ENCODE assay signal across 11 cellular contexts in genomic region chr9:106717686-106718085, GRCh38.
DNase-seq lines count a peak whose midpoint lies in the region; TF ChIP-seq lines count a peak whose summit lies in the region.
"Had no signal": no experiment of that assay in that cellular context is flagged by ENCODE, and none has a peak within 500 bp of the region (broad histone marks: within the 10 kb centered on the region; RNA-seq: fewer than 3 reads in every experiment).

No MANE protein-coding gene starts in this region.

- no peak overlapping the region for H3K4me3 ChIP-seq in fibroblast of mammary gland (ENCODE audit: control insufficient read depth, low read depth, low read length)
- H3K4me3 ChIP-seq: prostate gland had no signal

- DNase-seq in ELR (ENCODE audit: low read depth): peak; percentile 71
- peak; percentile 76 for DNase-seq in RPMI7951 (ENCODE audit: low read depth)
- DNase-seq in fibroblast of mammary gland (ENCODE audit: low read depth): peak; percentile 72
- no peak for DNase-seq in osteocyte (ENCODE audit: extremely low spot score, unreplicated experiment)
- DNase-seq in stimulated activated CD4-positive, alpha-beta T cell treated with anti-CD3 and anti-CD28 coated beads, Interleukin-12 subunit alpha, Interleukin-12 subunit beta, amount 100 ng/mL, for 4 hours: no peak
- no peak for DNase-seq in CD14-positive monocyte (ENCODE audit: low spot score)
- no peak for DNase-seq in anterior cingulate cortex (lab: John Stamatoyannopoulos, UW)
- DNase-seq in HUDEP-2 (lab: John Stamatoyannopoulos, UW; ENCODE audit: unreplicated experiment in 76 of 76): no peak
- DNase-seq: NCI-H345 had no signal

- intact Hi-C loops in CD14-positive monocyte (cut with micrococcal nuclease): no loop called here

- H3K36me3 Mint-ChIP-seq in osteocyte (ENCODE audit: unreplicated experiment) (no peaks in the 10 kb centered on the region), CD14-positive monocyte (no peaks in the 10 kb centered on the region)
- H3K36me3 Mint-ChIP-seq: IgD-negative memory B cell had no signal

- H3K9me3 Mint-ChIP-seq in osteocyte (ENCODE audit: unreplicated experiment): no peaks in the 10 kb centered on the region
- peaks cover 0 to 2% (median 0%) of the 10 kb centered on the region in 7 donors for H3K9me3 Mint-ChIP-seq in CD14-positive monocyte
- H3K9me3 Mint-ChIP-seq: IgD-negative memory B cell had no signal

- H3K4me3 Mint-ChIP-seq in osteocyte (ENCODE audit: unreplicated experiment): no peak overlapping the region
- H3K4me3 Mint-ChIP-seq in CD14-positive monocyte: no peak overlapping the region
- H3K4me3 Mint-ChIP-seq: IgD-negative memory B cell had no signal

- TF ChIP-seq CTCF in fibroblast of mammary gland (conservative IDR thresholded peaks at IDR 0.05; ENCODE audit: control insufficient read depth, insufficient read depth, low read depth, low read length) (peak; percentile 12), osteocyte (IDR thresholded peaks at IDR 0.05) (peak; percentile 39), CD14-positive monocyte (IDR thresholded peaks at IDR 0.05) (no peak)

- H3K4me1 Mint-ChIP-seq in osteocyte (ENCODE audit: unreplicated experiment) (peaks cover 35% of the 10 kb centered on the region), CD14-positive monocyte (no peaks in the 10 kb centered on the region)
- H3K4me1 Mint-ChIP-seq: IgD-negative memory B cell had no signal

- H3K27ac Mint-ChIP-seq in osteocyte (ENCODE audit: unreplicated experiment) (peak overlapping the region; percentile 84), CD14-positive monocyte (no peak overlapping the region)
- H3K27ac Mint-ChIP-seq: IgD-negative memory B cell had no signal

- H3K27me3 Mint-ChIP-seq in osteocyte (ENCODE audit: unreplicated experiment) (no peaks in the 10 kb centered on the region), CD14-positive monocyte (ENCODE audit: low read depth in 3 of 3) (no peaks in the 10 kb centered on the region)

Comparison
In these comparisons a context has a peak if more than half of its experiments do, and no peak if none do; other contexts are left out.
1. DNase-seq: peak in ELR (single experiment), RPMI7951 (single experiment) and fibroblast of mammary gland (single experiment); none in osteocyte (single experiment), stimulated activated CD4-positive, alpha-beta T cell treated with anti-CD3 and anti-CD28 coated beads, Interleukin-12 subunit alpha, Interleukin-12 subunit beta, amount 100 ng/mL, for 4 hours (single experiment), CD14-positive monocyte (single experiment), anterior cingulate cortex (0 of 58) and HUDEP-2 (0 of 76).